13 cellular contexts compared by ENCODE assay signal in genomic region chr10:70759769-70760168, GRCh38. TPM values are rescaled to one million over a fixed set of nuclear protein-coding genes. Genes with fewer than 3 reads are reported as not detected.
DNase-seq lines count a peak whose midpoint lies in the region; ATAC-seq, FAIRE-seq and TF ChIP-seq lines count a peak whose summit lies in the region.
"Had no signal": no experiment of that assay in that cellular context is flagged by ENCODE, and none has a peak within 500 bp of the region (broad histone marks: within the 10 kb centered on the region; RNA-seq: fewer than 3 reads in every experiment).

No MANE protein-coding gene starts in this region.

- H3K27ac ChIP-seq in heart left ventricle (no peak overlapping the region), K562 (ENCODE audit: extremely low read depth, low read depth, low read length) (0 out of 3 replicates have a peak overlapping the region, but pooled peaks have one; percentile 4)

- H3K36me3 ChIP-seq in heart left ventricle (no peaks in the 10 kb centered on the region), K562 (ENCODE audit: control insufficient read depth, insufficient read depth, low read length) (peaks cover 54% of the 10 kb centered on the region)

- H2AFZ ChIP-seq in K562 (ENCODE audit: low read depth, low read length) = no peak overlapping the region

- in situ Hi-C loops in K562 (cut with MboI) = loop anchor here (5.0 to 10.0 kb wide), 2 partner anchors 207 to 1965 kb away; no protein-coding TSS in a partner anchor

- 68 to 78% (median 73%) methylated on average over 6 to 7 of the region's 7 CpGs for WGBS in heart left ventricle, 4 donors
- WGBS in K562 (ENCODE audit: insufficient coverage, low coverage, missing lambda C conversion rate) = 66% methylated on average over 7 of the region's 7 CpGs

- no peaks in the 10 kb centered on the region for H3K27me3 ChIP-seq in heart left ventricle
- no peaks in the 10 kb centered on the region for H3K27me3 ChIP-seq in K562 (ENCODE audit: control insufficient read depth in 2 of 2, insufficient read depth in 2 of 2, low read length in 2 of 2)

- DNase-seq in heart left ventricle = peak in 2 of 5 donors; percentile 30 to 52
- no peak for DNase-seq in cardiac septum (ENCODE audit: low spot score)
- DNase-seq in NCI-H69 (lab: John Stamatoyannopoulos, UW) = peak; percentile 35
- no peak for DNase-seq in K562 (ENCODE audit: extremely low read depth in 1 of 4, low spot score in 3 of 4)
- no peak for DNase-seq in NCI-H1048 (lab: John Stamatoyannopoulos, UW)
- no peak for DNase-seq in effector CD4-positive, alpha-beta T cell

- FAIRE-seq in K562 (lab: Jason Lieb, UNC) = no peak
- FAIRE-seq: frontal cortex had no signal

- H3K79me2 ChIP-seq in K562 (ENCODE audit: control insufficient read depth, insufficient read depth, low read length) = no peaks in the 10 kb centered on the region

- TF ChIP-seq EP300 in K562 (IDR thresholded peaks at IDR 0.05; ENCODE audit: low read length) = no peak; the same call in 1 of the 2 replicates

- CTCF ChIA-PET in K562 (lab: Yijun Ruan, JAX; ENCODE audit: low intra/inter-chr PET ratio) = interaction anchor here (0.8 to 2.7 kb wide), 4 partner anchors 140 to 210 kb away, joined by 3 to 31 read pairs (median 12); no protein-coding TSS in a partner anchor

- H3K9me1 ChIP-seq in K562 (ENCODE audit: control insufficient read depth, insufficient read depth, low read length) = no peaks in the 10 kb centered on the region

- intact Hi-C loops in heart left ventricle (cut with DNase I) = loop anchor here (1.0 to 10.0 kb wide), 13 partner anchors 118 to 299 kb away; no protein-coding TSS in a partner anchor
- intact Hi-C loops in cardiac septum (cut with DNase I) = loop anchor here (2.0 to 5.0 kb wide), 3 partner anchors 141 to 297 kb away; no protein-coding TSS in a partner anchor
- intact Hi-C loops in K562 (cut with micrococcal nuclease) = loop anchor here (1.0 to 5.0 kb wide), 6 partner anchors 87 to 297 kb away; partner anchors contain the start of gene ADAMTS14

- no peak overlapping the region for H3K4me3 Mint-ChIP-seq in stimulated activated memory B cell treated with anti-CD40 and anti-IgM and Interleukin-4, amounts not matched to agents 10 μg/mL and 1 μg/mL and 100 μg/mL, for 72 hours
- H3K4me3 Mint-ChIP-seq: stimulated activated naive B cell treated with anti-CD40 and anti-IgM and Interleukin-4, amounts not matched to agents 10 μg/mL and 1 μg/mL and 100 μg/mL, for 72 hours had no signal

- H3K27me3 Mint-ChIP-seq in stimulated activated memory B cell treated with anti-CD40 and anti-IgM and Interleukin-4, amounts not matched to agents 10 μg/mL and 1 μg/mL and 100 μg/mL, for 72 hours = peaks cover 24% of the 10 kb centered on the region
- H3K27me3 Mint-ChIP-seq: activated T-helper 17 cell treated with anti-CD3 and anti-CD28 coated beads, Interleukin-2, amount 50 U/mL, for 72 hours had no signal

- ATAC-seq in heart left ventricle = peak in 3 of 4 donors; percentile 18 to 38 (median 22)
- peak; percentile 56 for ATAC-seq in K562
- peak; percentile 11 for ATAC-seq in stimulated activated memory B cell treated with anti-CD40 and anti-IgM and Interleukin-4, amounts not matched to agents 10 μg/mL and 1 μg/mL and 100 μg/mL, for 72 hours
- no peak for ATAC-seq in HG03571 (IDR thresholded peaks at IDR 0.05; ENCODE audit: unreplicated experiment)

- peak in 1 of 2 experiments; percentile 35; a peak in 2 of 4 replicates for TF ChIP-seq RAD21 in K562 (CRISPR knock-in tag; conservative IDR thresholded peaks at IDR 0.05 in 1 of 2, IDR thresholded peaks at IDR 0.05 in 1 of 2)

- H3K4me3 ChIP-seq in heart left ventricle (no peak overlapping the region), K562 (no peak overlapping the region)

- H3K9me3 ChIP-seq in heart left ventricle (no peaks in the 10 kb centered on the region), K562 (replicated peaks; ENCODE audit: control insufficient read depth, insufficient read depth, low read depth, low read length) (no peaks in the 10 kb centered on the region)

- no peaks in the 10 kb centered on the region for H4K20me1 ChIP-seq in K562 (replicated peaks; ENCODE audit: control insufficient read depth, insufficient read depth, low read length)

- no peak overlapping the region for H3K27ac Mint-ChIP-seq in stimulated activated memory B cell treated with anti-CD40 and anti-IgM and Interleukin-4, amounts not matched to agents 10 μg/mL and 1 μg/mL and 100 μg/mL, for 72 hours
- H3K27ac Mint-ChIP-seq: stimulated activated naive B cell treated with anti-CD40 and anti-IgM and Interleukin-4, amounts not matched to agents 10 μg/mL and 1 μg/mL and 100 μg/mL, for 72 hours had no signal

- TF ChIP-seq CTCF in heart left ventricle (IDR thresholded peaks at IDR 0.05) = no peak
- TF ChIP-seq CTCF in K562 (IDR thresholded peaks at IDR 0.05 in 2 of 3, conservative IDR thresholded peaks at IDR 0.05 in 1 of 3; ENCODE audit: insufficient read depth in 2 of 3, low read depth in 1 of 3, low read length in 3 of 3) = no peak

- no peaks in the 10 kb centered on the region for H3K9me3 Mint-ChIP-seq in stimulated activated memory B cell treated with anti-CD40 and anti-IgM and Interleukin-4, amounts not matched to agents 10 μg/mL and 1 μg/mL and 100 μg/mL, for 72 hours
- H3K9me3 Mint-ChIP-seq: activated T-helper 17 cell treated with anti-CD3 and anti-CD28 coated beads, Interleukin-2, amount 50 U/mL, for 72 hours; stimulated activated naive B cell treated with anti-CD40 and anti-IgM and Interleukin-4, amounts not matched to agents 10 μg/mL and 1 μg/mL and 100 μg/mL, for 72 hours had no signal

- BruUV-seq in K562 (replicated peaks; lab: Mats Ljungman, UMichigan) = no TSS peak

- no peaks in the 10 kb centered on the region for H3K36me3 Mint-ChIP-seq in stimulated activated memory B cell treated with anti-CD40 and anti-IgM and Interleukin-4, amounts not matched to agents 10 μg/mL and 1 μg/mL and 100 μg/mL, for 72 hours
- H3K36me3 Mint-ChIP-seq: stimulated activated naive B cell treated with anti-CD40 and anti-IgM and Interleukin-4, amounts not matched to agents 10 μg/mL and 1 μg/mL and 100 μg/mL, for 72 hours had no signal

- H3K4me1 ChIP-seq in heart left ventricle (peaks cover 0 to 11% (median 1%) of the 10 kb centered on the region in 12 donors), K562 (replicated peaks in 1 of 2; ENCODE audit: control insufficient read depth in 2 of 2, insufficient read depth in 2 of 2, low read length in 2 of 2) (peaks cover 20 to 25% of the 10 kb centered on the region in 2 experiments)

- H3K9ac ChIP-seq in K562 (ENCODE audit: insufficient read depth in 1 of 2, low read depth in 2 of 2, low read length in 2 of 2) = peak overlapping the region in 1 of 2 experiments; percentile 70; a peak in 2 of 4 replicates

- peaks cover 10% of the 10 kb centered on the region for H3K4me1 Mint-ChIP-seq in stimulated activated memory B cell treated with anti-CD40 and anti-IgM and Interleukin-4, amounts not matched to agents 10 μg/mL and 1 μg/mL and 100 μg/mL, for 72 hours

- POLR2A ChIA-PET in K562 (lab: Yijun Ruan, JAX) = interaction anchor here (0.6 to 1.9 kb wide), 5 partner anchors 9 to 117 kb away, joined by 3 to 8 read pairs (median 3); no protein-coding TSS in a partner anchor

- no peak overlapping the region for H3K4me2 ChIP-seq in K562 (ENCODE audit: insufficient read depth, low read length)

- no peak for TF ChIP-seq POLR2A in heart left ventricle (IDR thresholded peaks at IDR 0.05)
- no peak for TF ChIP-seq POLR2A in K562 (conservative IDR thresholded peaks at IDR 0.05)

TF ChIP-seq in K562, 482 proteins besides CTCF, POLR2A, EP300 and RAD21 (continues in another document):
- no peak for TF ChIP-seq MCM2 (IDR thresholded peaks at IDR 0.05; ENCODE audit: low read depth)

RNA-seq across cellular contexts. Expression of gene TBATA, which starts 25.4 kb away (rescaled TPM):
- total RNA-seq in heart left ventricle (not detected), cardiac septum (not detected), K562 (2014; rRNA removed) (not detected in 2 replicates), K562 (2014; rRNA removed; fragmentation: Illumina TruSeq; extraction: Trizol) (not detected in 2 replicates), K562 (2015; rRNA removed; fragmentation: Illumina TruSeq; extraction: Trizol) (not detected in 2 replicates), K562 (2021) (not detected in 2 replicates)
- polyA plus RNA-seq in heart left ventricle (not detected), K562 (2011; rRNA removed) (not detected in 2 replicates), K562 (2014; fragmentation: Illumina TruSeq; extraction: Trizol) (not detected in 2 replicates), K562 (2014; fragmentation: Nextera tagmentation; extraction: Ambion mirVana) (not detected), K562 (2014; rRNA removed) (not detected in 2 replicates)
- not detected in 2 replicates for total RNA-seq in K562 (2011; cell fraction: chromatin; rRNA removed; ENCODE audit: low replicate concordance)
- not detected in 2 replicates for total RNA-seq in K562 (2011; cell fraction: nucleolus; rRNA removed)
- total RNA-seq in K562 (2011; cell fraction: nucleoplasm; rRNA removed) = not detected in 2 replicates
- polyA plus RNA-seq in K562 (2011; cell fraction: cytosol; rRNA removed) = not detected in 2 replicates
- polyA plus RNA-seq in K562 (2011; cell fraction: nucleus; rRNA removed) = not detected in 2 replicates
- polyA plus RNA-seq in K562 (2012) = not detected in 2 replicates
- polyA minus RNA-seq in K562 (2011; rRNA and poly(A)+ RNA removed) = not detected in 2 replicates
- not detected in 2 replicates for polyA minus RNA-seq in K562 (2011; cell fraction: cytosol; rRNA and poly(A)+ RNA removed)
- polyA minus RNA-seq in K562 (2011; cell fraction: nucleus; rRNA and poly(A)+ RNA removed) = not detected in 2 replicates
- total RNA-seq: activated T-helper 17 cell treated with anti-CD3 and anti-CD28 coated beads, Interleukin-2, amount 50 U/mL, for 72 hours; astrocyte; frontal cortex; pulmonary artery endothelial cell had no signal

RNA-seq across cellular contexts. Expression of gene SGPL1, which starts 56.0 kb away (rescaled TPM):
- 10 to 100 TPM in 8 of 9 donors, 1 to 10 TPM in 1; 9.0 to 32.3 (median 12.2) TPM for total RNA-seq in heart left ventricle
- polyA plus RNA-seq in heart left ventricle = 10 to 100 TPM in 1 of 2 donors, 1 to 10 TPM in 1; 2.9 to 11.4 TPM
- total RNA-seq in cardiac septum = 17.3 TPM
- 37.0 and 55.4 TPM in 2 replicates for total RNA-seq in K562 (2011; cell fraction: chromatin; rRNA removed; ENCODE audit: low replicate concordance)
- 23.6 and 26.2 TPM in 2 replicates for total RNA-seq in K562 (2011; cell fraction: nucleolus; rRNA removed)
- 42.4 and 57.2 TPM in 2 replicates for total RNA-seq in K562 (2011; cell fraction: nucleoplasm; rRNA removed)
- total RNA-seq in K562 (2014; rRNA removed) = 7.2 and 7.8 TPM in 2 replicates
- total RNA-seq in K562 (2014; rRNA removed; fragmentation: Illumina TruSeq; extraction: Trizol) = 11.2 and 12.6 TPM in 2 replicates
- total RNA-seq in K562 (2015; rRNA removed; fragmentation: Illumina TruSeq; extraction: Trizol) = 8.7 and 9.2 TPM in 2 replicates
- 11.4 and 18.0 TPM in 2 replicates for total RNA-seq in K562 (2021)
- polyA plus RNA-seq in K562 (2011; rRNA removed) = 6.8 and 9.5 TPM in 2 replicates
- polyA plus RNA-seq in K562 (2011; cell fraction: cytosol; rRNA removed) = 4.0 and 6.0 TPM in 2 replicates
- 10.9 and 11.4 TPM in 2 replicates for polyA plus RNA-seq in K562 (2011; cell fraction: nucleus; rRNA removed)
- 6.8 and 10.3 TPM in 2 replicates for polyA plus RNA-seq in K562 (2012)
- 6.3 and 6.5 TPM in 2 replicates for polyA plus RNA-seq in K562 (2014; fragmentation: Illumina TruSeq; extraction: Trizol)
- polyA plus RNA-seq in K562 (2014; fragmentation: Nextera tagmentation; extraction: Ambion mirVana) = 1 to 10 TPM; 8.5 to 9.1 TPM
- polyA plus RNA-seq in K562 (2014; rRNA removed) = 5.3 and 6.0 TPM in 2 replicates
- polyA minus RNA-seq in K562 (2011; rRNA and poly(A)+ RNA removed) = 26.6 and 27.8 TPM in 2 replicates
- polyA minus RNA-seq in K562 (2011; cell fraction: cytosol; rRNA and poly(A)+ RNA removed) = 5.7 and 6.1 TPM in 2 replicates
- 7.0 and 12.2 TPM in 2 replicates for polyA minus RNA-seq in K562 (2011; cell fraction: nucleus; rRNA and poly(A)+ RNA removed)
